Comparison of ENCODE assay signal across 9 cellular contexts in genomic region chr1:157994081-157994581, GRCh38. TPM values are rescaled to one million over a fixed set of nuclear protein-coding genes. Genes with fewer than 3 reads are reported as not detected.
DNase-seq lines count a peak whose midpoint lies in the region; ATAC-seq, FAIRE-seq and TF ChIP-seq lines count a peak whose summit lies in the region.
"Had no signal": no experiment of that assay in that cellular context is flagged by ENCODE, and none has a peak within 500 bp of the region (broad histone marks: within the 10 kb centered on the region; RNA-seq: fewer than 3 reads in every experiment).

No MANE protein-coding gene starts in this region.

- TF ChIP-seq POLR2A in esophagus squamous epithelium (IDR thresholded peaks at IDR 0.05) (no peak), GM12891 (IDR thresholded peaks at IDR 0.05; ENCODE audit: low read depth, low read length) (no peak)

- TF ChIP-seq CTCF in A673 (conservative IDR thresholded peaks at IDR 0.05; ENCODE audit: low read depth, low read length) = no peak; the same call in 1 of the 2 replicates
- peak in 1 of 6 experiments; percentile 4 for TF ChIP-seq CTCF in esophagus squamous epithelium (IDR thresholded peaks at IDR 0.05)

- DNase-seq in A673 (ENCODE audit: low spot score) (no peak), NCI-H69 (lab: John Stamatoyannopoulos, UW) (peak; percentile 54), esophagus squamous epithelium (lab: John Stamatoyannopoulos, UW) (no peak), naive B cell (no peak), D341Med (ENCODE audit: low spot score) (no peak), NCI-H2171 (lab: John Stamatoyannopoulos, UW) (no peak), GM12891 (ENCODE audit: insufficient read length, low spot score) (no peak)
- no peak for DNase-seq in activated naive CD8-positive, alpha-beta T cell treated with anti-CD3 and anti-CD28 coated beads, Interleukin-2, amount 50 U/mL, for 24 hours
- DNase-seq: amniotic stem cell had no signal

- H3K9me3 ChIP-seq in A673 (ENCODE audit: low read depth, low read length, poor library complexity, severe bottlenecking) = no peaks in the 10 kb centered on the region
- H3K9me3 ChIP-seq in esophagus squamous epithelium = no peaks in the 10 kb centered on the region

- WGBS in esophagus squamous epithelium, 2 donors = 0 to 10% methylated on average over 6 to 9 of the region's 16 CpGs

- POLR2A ChIA-PET in A673 (lab: Charles Lee; ENCODE audit: low non-redundant PET) = no interaction called here

- CTCF ChIA-PET in A673 (lab: Charles Lee) = interaction anchor here (0.6 kb wide), 1 partner anchor 14 kb away, joined by 4 read pairs; no protein-coding TSS in a partner anchor

- H3K4me3 ChIP-seq in A673 (ENCODE audit: low read depth, low read length, poor library complexity, severe bottlenecking) (peak overlapping the region; percentile 97), esophagus squamous epithelium (peak overlapping the region; percentile 58 to 82 (median 70))

- H3K36me3 ChIP-seq in A673 (ENCODE audit: insufficient read depth, low read length, poor library complexity, severe bottlenecking) (peaks cover 10% of the 10 kb centered on the region), esophagus squamous epithelium (no peaks in the 10 kb centered on the region)

- peak; percentile 46 to 47 for ATAC-seq in naive B cell (ENCODE audit: low read depth in 2 of 2)
- no peak for ATAC-seq in activated naive CD8-positive, alpha-beta T cell treated with anti-CD3 and anti-CD28 coated beads, Interleukin-2, amount 50 U/mL, for 24 hours

- H3K27me3 ChIP-seq in A673 (replicated peaks; ENCODE audit: insufficient read depth, low read depth, low read length, poor library complexity) = no peaks in the 10 kb centered on the region
- peaks cover 0 to 33% (median 0%) of the 10 kb centered on the region in 4 donors for H3K27me3 ChIP-seq in esophagus squamous epithelium

- H3K4me1 ChIP-seq in A673 (ENCODE audit: insufficient read depth, low read length, poor library complexity, severe bottlenecking) = peaks cover 41% of the 10 kb centered on the region
- peaks cover 4 to 73% (median 29%) of the 10 kb centered on the region in 3 donors for H3K4me1 ChIP-seq in esophagus squamous epithelium

- BruUV-seq in A673 (replicated peaks; lab: Mats Ljungman, UMichigan) = no TSS peak

- no peaks in the 10 kb centered on the region for H3K9me3 Mint-ChIP-seq in naive B cell
- no peaks in the 10 kb centered on the region for H3K9me3 Mint-ChIP-seq in activated naive CD8-positive, alpha-beta T cell treated with anti-CD3 and anti-CD28 coated beads, Interleukin-2, amount 50 U/mL, for 24 hours

- H3K27me3 Mint-ChIP-seq in naive B cell = peaks cover 46 to 71% (median 69%) of the 10 kb centered on the region in 3 donors
- peaks cover 39% of the 10 kb centered on the region for H3K27me3 Mint-ChIP-seq in activated naive CD8-positive, alpha-beta T cell treated with anti-CD3 and anti-CD28 coated beads, Interleukin-2, amount 50 U/mL, for 24 hours

- FAIRE-seq in GM12891 (lab: Jason Lieb, UNC) = no peak

- peaks cover 10 to 24% (median 18%) of the 10 kb centered on the region in 3 donors for H3K4me1 Mint-ChIP-seq in naive B cell
- H3K4me1 Mint-ChIP-seq in activated naive CD8-positive, alpha-beta T cell treated with anti-CD3 and anti-CD28 coated beads, Interleukin-2, amount 50 U/mL, for 24 hours = peaks cover 4% of the 10 kb centered on the region

- intact Hi-C loops in A673 (cut with micrococcal nuclease; ENCODE audit: unreplicated experiment) = no loop called here
- intact Hi-C loops in esophagus squamous epithelium (cut with DNase I) = loop anchor here (5.0 kb wide), 1 partner anchor 93 kb away; no protein-coding TSS in a partner anchor

- H3K27ac Mint-ChIP-seq in naive B cell = no peak overlapping the region
- H3K27ac Mint-ChIP-seq in activated naive CD8-positive, alpha-beta T cell treated with anti-CD3 and anti-CD28 coated beads, Interleukin-2, amount 50 U/mL, for 24 hours = no peak overlapping the region

- H3K4me3 Mint-ChIP-seq in naive B cell = peak overlapping the region; percentile 52 to 84 (median 77)
- no peak overlapping the region for H3K4me3 Mint-ChIP-seq in activated naive CD8-positive, alpha-beta T cell treated with anti-CD3 and anti-CD28 coated beads, Interleukin-2, amount 50 U/mL, for 24 hours

- H3K36me3 Mint-ChIP-seq in naive B cell = no peaks in the 10 kb centered on the region
- no peaks in the 10 kb centered on the region for H3K36me3 Mint-ChIP-seq in activated naive CD8-positive, alpha-beta T cell treated with anti-CD3 and anti-CD28 coated beads, Interleukin-2, amount 50 U/mL, for 24 hours (ENCODE audit: low read depth)

- H3K27ac ChIP-seq in A673 (ENCODE audit: low read depth, low read length, poor library complexity, severe bottlenecking) (peak overlapping the region; percentile 99), esophagus squamous epithelium (peak overlapping the region; percentile 81 to 93 (median 92))

TF ChIP-seq in GM12891, 5 proteins besides CTCF, POLR2A, EP300 and RAD21:
- TF ChIP-seq POU2F2 (IDR thresholded peaks at IDR 0.05; ENCODE audit: low read depth, low read length) (no peak), TAF1 (IDR thresholded peaks at IDR 0.05; ENCODE audit: low read depth, low read length) (no peak), PAX5 (IDR thresholded peaks at IDR 0.05; ENCODE audit: insufficient read depth, low read length, severe bottlenecking) (no peak), POLR2AphosphoS5 (IDR thresholded peaks at IDR 0.05; ENCODE audit: low read depth, low read length) (no peak), SPI1 (IDR thresholded peaks at IDR 0.05; ENCODE audit: low read depth, low read length) (no peak)

RNA-seq across cellular contexts. Expression of gene KIRREL1, which starts 0.7 kb away (rescaled TPM):
- total RNA-seq in A673 (2021) = 187 and 211 TPM in 2 replicates
- total RNA-seq in esophagus squamous epithelium = 10 to 100 TPM in 3 of 4 donors, 1 to 10 TPM in 1; 3.6 to 18.9 (median 15.2) TPM
- not detected for polyA plus RNA-seq in naive B cell (ENCODE audit: low read depth in 6 of 6)
- not detected for polyA plus RNA-seq in GM12891 (2012; ENCODE audit: low read depth, missing spikeins)
